Comparison of ENCODE assay signal across 17 cellular contexts in the genomic region with DNA sequence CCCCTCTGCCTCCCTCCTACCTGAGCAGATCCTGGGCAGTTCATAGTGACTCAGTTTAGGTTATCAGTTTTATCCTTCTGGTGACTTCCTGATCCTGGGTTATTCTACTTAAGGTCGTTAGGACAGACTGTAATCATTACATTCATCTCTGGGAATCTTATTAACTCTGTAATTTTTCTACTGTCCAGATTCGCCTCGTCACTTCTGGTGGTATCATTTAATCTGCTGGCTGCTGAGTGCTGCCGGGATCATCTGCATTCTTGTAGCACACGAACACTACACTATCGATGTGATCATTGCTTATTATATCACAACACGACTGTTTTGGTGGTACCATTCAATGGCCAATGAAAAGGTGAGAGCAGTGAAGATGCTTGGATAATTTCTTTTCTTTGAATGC. TPM values are rescaled to one million over a fixed set of nuclear protein-coding genes. Genes with fewer than 3 reads are reported as not detected.
DNase-seq lines count a peak whose midpoint lies in the region; ATAC-seq and TF ChIP-seq lines count a peak whose summit lies in the region.
"Had no signal": no experiment of that assay in that cellular context is flagged by ENCODE, and none has a peak within 500 bp of the region (broad histone marks: within the 10 kb centered on the region; RNA-seq: fewer than 3 reads in every experiment).

No MANE protein-coding gene starts in this region.

- CTCF ChIA-PET in SK-N-SH (lab: Yijun Ruan, JAX), result interaction anchor here (0.6 to 1.4 kb wide), 4 partner anchors 13 to 150 kb away, joined by 3 to 7 read pairs (median 3); a partner anchor contains a TSS

- no peaks in the 10 kb centered on the region for H4K20me1 ChIP-seq in SK-N-SH (ENCODE audit: insufficient read depth)
- H4K20me1 ChIP-seq: BLaER1 had no signal

- ATAC-seq in SK-N-SH treated with all-trans-retinoic acid at 6 μM for 48 hours (no peak), HG03045 (IDR thresholded peaks at IDR 0.05; ENCODE audit: unreplicated experiment) (no peak)
- ATAC-seq in activated T-helper 17 cell treated with anti-CD3 and anti-CD28 coated beads, Interleukin-2, amount 50 U/mL, for 72 hours (replicated peaks), result no peak

- TF ChIP-seq RAD21 in SK-N-SH (IDR thresholded peaks at IDR 0.05; ENCODE audit: low read length), result no peak

- WGBS in SK-N-SH (ENCODE audit: low lambda C conversion rate), result 2% methylated on average over 7 of the region's 7 CpGs

- H3K9me3 ChIP-seq in SK-N-SH, result no peaks in the 10 kb centered on the region
- H3K9me3 ChIP-seq: BE2C, BLaER1 had no signal

- no peaks in the 10 kb centered on the region for H3F3A ChIP-seq in SK-N-SH (replicated peaks; ENCODE audit: insufficient read depth)

- DNase-seq in SK-N-SH (no peak), SK-N-DZ (ENCODE audit: low spot score) (peak; percentile 77)
- DNase-seq: 8988T; ACHN; BE2C; C1 segment of cervical spinal cord; CD4-positive, alpha-beta memory T cell; CD4-positive, CD25-positive, alpha-beta regulatory T cell; CD8-positive, alpha-beta memory T cell; COR-L47; DMS79 treated with DMSO at 0.1 percent for 48 hours; GF-D8 had no signal

- no peak for TF ChIP-seq CTCF in SK-N-SH (IDR thresholded peaks at IDR 0.05)

- no peak overlapping the region for H2AFZ ChIP-seq in SK-N-SH (ENCODE audit: low read depth)

- no peak overlapping the region for H3K4me3 ChIP-seq in SK-N-SH (ENCODE audit: low read depth in 2 of 2, low read length in 1 of 2)
- H3K4me3 ChIP-seq: BLaER1 had no signal

- POLR2A ChIA-PET in SK-N-SH (lab: Yijun Ruan, JAX), result no interaction called here

- no peaks in the 10 kb centered on the region for H3K9me3 Mint-ChIP-seq in activated T-helper 17 cell treated with anti-CD3 and anti-CD28 coated beads, Interleukin-2, amount 50 U/mL, for 72 hours
- H3K9me3 Mint-ChIP-seq: CD8-positive, alpha-beta memory T cell had no signal

- TF ChIP-seq EP300 in SK-N-SH (IDR thresholded peaks at IDR 0.05; ENCODE audit: borderline replicate concordance in 1 of 2, low read depth in 1 of 2, low read length in 1 of 2), result peak in 1 of 2 experiments; percentile 43; a peak in 1 of 4 replicates

- H3K27me3 Mint-ChIP-seq in activated T-helper 17 cell treated with anti-CD3 and anti-CD28 coated beads, Interleukin-2, amount 50 U/mL, for 72 hours, result peaks cover 6% of the 10 kb centered on the region

- no peaks in the 10 kb centered on the region for H3K79me2 ChIP-seq in SK-N-SH (ENCODE audit: insufficient read depth)

- H3K27me3 ChIP-seq in SK-N-SH (ENCODE audit: insufficient read depth), result no peaks in the 10 kb centered on the region
- H3K27me3 ChIP-seq: BLaER1 had no signal

- H3K4me1 ChIP-seq in SK-N-SH (ENCODE audit: control insufficient read depth in 1 of 2, insufficient read depth in 2 of 2, low read depth in 1 of 2, low read length in 1 of 2), result peaks cover 0 to 5% of the 10 kb centered on the region in 2 experiments; a peak in 2 of 4 replicates
- H3K4me1 ChIP-seq: BE2C, BLaER1 had no signal

- H3K4me2 ChIP-seq in SK-N-SH, result no peak overlapping the region
- H3K4me2 ChIP-seq: BLaER1 had no signal

- no peaks in the 10 kb centered on the region for H3K9me2 ChIP-seq in SK-N-SH

- H3K4me3 Mint-ChIP-seq in activated T-helper 17 cell treated with anti-CD3 and anti-CD28 coated beads, Interleukin-2, amount 50 U/mL, for 72 hours, result no peak overlapping the region
- H3K4me3 Mint-ChIP-seq: CD14-positive monocyte; CD4-positive, alpha-beta memory T cell; CD4-positive, CD25-positive, alpha-beta regulatory T cell; CD8-positive, alpha-beta memory T cell had no signal

- H3K36me3 Mint-ChIP-seq in activated T-helper 17 cell treated with anti-CD3 and anti-CD28 coated beads, Interleukin-2, amount 50 U/mL, for 72 hours (ENCODE audit: low read depth), result no peaks in the 10 kb centered on the region
- H3K36me3 Mint-ChIP-seq: CD4-positive, alpha-beta memory T cell; CD4-positive, CD25-positive, alpha-beta regulatory T cell; CD8-positive, alpha-beta memory T cell had no signal

- no peaks in the 10 kb centered on the region for H3K4me1 Mint-ChIP-seq in activated T-helper 17 cell treated with anti-CD3 and anti-CD28 coated beads, Interleukin-2, amount 50 U/mL, for 72 hours

- H3K27ac ChIP-seq in SK-N-SH (ENCODE audit: low read depth in 2 of 2, low read length in 1 of 2), result no peak overlapping the region
- H3K27ac ChIP-seq: BLaER1 had no signal

- no peaks in the 10 kb centered on the region for H3K36me3 ChIP-seq in SK-N-SH (replicated peaks in 1 of 2; ENCODE audit: control insufficient read depth in 1 of 2, insufficient read depth in 2 of 2, low read length in 1 of 2)
- H3K36me3 ChIP-seq: BE2C, BLaER1 had no signal

- no peak overlapping the region for H3K27ac Mint-ChIP-seq in activated T-helper 17 cell treated with anti-CD3 and anti-CD28 coated beads, Interleukin-2, amount 50 U/mL, for 72 hours
- H3K27ac Mint-ChIP-seq: CD4-positive, alpha-beta memory T cell; CD4-positive, CD25-positive, alpha-beta regulatory T cell; CD8-positive, alpha-beta memory T cell had no signal

- no peak overlapping the region for H3K9ac ChIP-seq in SK-N-SH
- H3K9ac ChIP-seq: BLaER1 had no signal

TF ChIP-seq in SK-N-SH, 30 proteins besides CTCF, POLR2A, EP300 and RAD21:
- TF ChIP-seq TAF1 (IDR thresholded peaks at IDR 0.05; ENCODE audit: borderline replicate concordance, low read depth, low read length), result no peak
- peak; percentile 15 for TF ChIP-seq CHD2 (IDR thresholded peaks at IDR 0.05; ENCODE audit: low read length, partially characterized antibody)
- TF ChIP-seq RCOR1 (IDR thresholded peaks at IDR 0.05; ENCODE audit: low read length), result peak; percentile 53; the same call in 1 of the 2 replicates
- no peak for TF ChIP-seq ELF1 (IDR thresholded peaks at IDR 0.05)
- TF ChIP-seq GATA2 (CRISPR knock-in tag; IDR thresholded peaks at IDR 0.05), result peak; percentile 77

TF ChIP-seq in SK-N-SH treated with all-trans-retinoic acid at 6 μM for 48 hours, 23 proteins besides CTCF, POLR2A, EP300 and RAD21:
- no peak for TF ChIP-seq ZNF70 (CRISPR knock-in tag; IDR thresholded peaks at IDR 0.05)
- TF ChIP-seq, protein P1, sequence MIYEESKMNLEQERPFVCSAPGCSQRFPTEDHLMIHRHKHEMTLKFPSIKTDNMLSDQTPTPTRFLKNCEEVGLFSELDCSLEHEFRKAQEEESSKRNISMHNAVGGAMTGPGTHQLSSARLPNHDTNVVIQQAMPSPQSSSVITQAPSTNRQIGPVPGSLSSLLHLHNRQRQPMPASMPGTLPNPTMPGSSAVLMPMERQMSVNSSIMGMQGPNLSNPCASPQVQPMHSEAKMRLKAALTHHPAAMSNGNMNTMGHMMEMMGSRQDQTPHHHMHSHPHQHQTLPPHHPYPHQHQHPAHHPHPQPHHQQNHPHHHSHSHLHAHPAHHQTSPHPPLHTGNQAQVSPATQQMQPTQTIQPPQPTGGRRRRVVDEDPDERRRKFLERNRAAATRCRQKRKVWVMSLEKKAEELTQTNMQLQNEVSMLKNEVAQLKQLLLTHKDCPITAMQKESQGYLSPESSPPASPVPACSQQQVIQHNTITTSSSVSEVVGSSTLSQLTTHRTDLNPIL (CRISPR knock-in tag; IDR thresholded peaks at IDR 0.05; ENCODE audit: low read depth), result no peak
- TF ChIP-seq BACH2 (CRISPR knock-in tag; IDR thresholded peaks at IDR 0.05; ENCODE audit: borderline replicate concordance), result no peak
- TF ChIP-seq ZFP30 (CRISPR knock-in tag; IDR thresholded peaks at IDR 0.05), result no peak
- TF ChIP-seq, protein P2, sequence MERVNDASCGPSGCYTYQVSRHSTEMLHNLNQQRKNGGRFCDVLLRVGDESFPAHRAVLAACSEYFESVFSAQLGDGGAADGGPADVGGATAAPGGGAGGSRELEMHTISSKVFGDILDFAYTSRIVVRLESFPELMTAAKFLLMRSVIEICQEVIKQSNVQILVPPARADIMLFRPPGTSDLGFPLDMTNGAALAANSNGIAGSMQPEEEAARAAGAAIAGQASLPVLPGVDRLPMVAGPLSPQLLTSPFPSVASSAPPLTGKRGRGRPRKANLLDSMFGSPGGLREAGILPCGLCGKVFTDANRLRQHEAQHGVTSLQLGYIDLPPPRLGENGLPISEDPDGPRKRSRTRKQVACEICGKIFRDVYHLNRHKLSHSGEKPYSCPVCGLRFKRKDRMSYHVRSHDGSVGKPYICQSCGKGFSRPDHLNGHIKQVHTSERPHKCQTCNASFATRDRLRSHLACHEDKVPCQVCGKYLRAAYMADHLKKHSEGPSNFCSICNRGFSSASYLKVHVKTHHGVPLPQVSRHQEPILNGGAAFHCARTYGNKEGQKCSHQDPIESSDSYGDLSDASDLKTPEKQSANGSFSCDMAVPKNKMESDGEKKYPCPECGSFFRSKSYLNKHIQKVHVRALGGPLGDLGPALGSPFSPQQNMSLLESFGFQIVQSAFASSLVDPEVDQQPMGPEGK (CRISPR knock-in tag; IDR thresholded peaks at IDR 0.05; ENCODE audit: borderline replicate concordance), result no peak
- no peak for TF ChIP-seq ZFP3 (CRISPR knock-in tag; IDR thresholded peaks at IDR 0.05)
- no peak for TF ChIP-seq ZNF565 (CRISPR knock-in tag; conservative IDR thresholded peaks at IDR 0.05; ENCODE audit: low read depth)
- no peak for TF ChIP-seq ISL1 (CRISPR knock-in tag; IDR thresholded peaks at IDR 0.05)
- no peak for TF ChIP-seq ZNF8 (CRISPR knock-in tag; IDR thresholded peaks at IDR 0.05)
- no peak for TF ChIP-seq SNAI2 (CRISPR knock-in tag; IDR thresholded peaks at IDR 0.05)
- TF ChIP-seq GLIS3 (CRISPR knock-in tag; IDR thresholded peaks at IDR 0.05), result no peak

RNA-seq across cellular contexts. Expression of a gene that starts 23.0 kb away (rescaled TPM):
- 2.0 and 2.8 TPM in 2 replicates for polyA plus RNA-seq in SK-N-SH (2012; rRNA removed)
- polyA plus RNA-seq in SK-N-SH (2012; cell fraction: cytosol; rRNA removed), result 3.3 and 3.5 TPM in 2 replicates
- polyA plus RNA-seq in SK-N-SH (2012; cell fraction: nucleus; rRNA removed), result 1.3 and 2.5 TPM in 2 replicates
- 5.0 and 8.9 TPM in 2 replicates for polyA plus RNA-seq in SK-N-DZ (2014; cell fraction: cytosol; rRNA removed)
- polyA plus RNA-seq in SK-N-DZ (2014; cell fraction: nucleus; rRNA removed), result 5.6 and 7.5 TPM in 2 replicates
- total RNA-seq in activated T-helper 17 cell treated with anti-CD3 and anti-CD28 coated beads, Interleukin-2, amount 50 U/mL, for 72 hours, result 1 to 10 TPM in 1 of 2 donors, under 1 TPM in 1; 0.90 to 1.3 TPM
